In genomic region chr13:76982051-76982450, GRCh38 we compare ENCODE assay signal across 31 cellular contexts. TPM values are rescaled to one million over a fixed set of nuclear protein-coding genes. Genes with fewer than 3 reads are reported as not detected.
"Had no signal": no experiment of that assay in that cellular context is flagged by ENCODE, and none has a peak within 500 bp of the region (broad histone marks: within the 10 kb centered on the region; RNA-seq: fewer than 3 reads in every experiment).

No MANE protein-coding gene starts in this region.

- H3K4me3 ChIP-seq: breast epithelium, coronary artery, K562, Peyer's patch, SJCRH30 had no signal

- H3K27ac ChIP-seq: breast epithelium, coronary artery, Peyer's patch, RWPE1, SJCRH30, WERI-Rb-1 had no signal

- H3K9me3 ChIP-seq: breast epithelium, Peyer's patch, SJCRH30, SK-N-SH had no signal

- H3K27me3 ChIP-seq: breast epithelium, Peyer's patch had no signal

- H3K4me1 ChIP-seq: breast epithelium had no signal

- DNase-seq: activated CD4-positive, alpha-beta memory T cell treated with anti-CD3 and anti-CD28 coated beads, Interleukin-2, amount 10 ng/mL, durations not matched to agents 7 days and 5 days; activated CD4-positive, alpha-beta T cell treated with anti-CD3 and anti-CD28 coated beads for 36 hours; activated CD4-positive, alpha-beta T cell treated with anti-CD3 and anti-CD28 coated beads, Interleukin-2, amount 50 U/mL, for 1 hour; activated gamma-delta T cell treated with Interleukin-2 at 50 U/mL for 16 hours; activated naive CD4-positive, alpha-beta T cell treated with anti-CD3 and anti-CD28 coated beads, Interleukin-2, amount 50 U/mL, for 16 hours; activated T-cell treated with anti-CD3 and anti-CD28 coated beads for 4 hours; activated T-cell treated with anti-CD3 and anti-CD28 coated beads, Interleukin-2, amount 50 U/mL, for 72 hours; aorta; caudate nucleus; Karpas-422; MM.1S; NCI-H1105; NCI-H1436; NCI-H1694 treated with DMSO at 0.1 percent for 48 hours; NCI-H2029 treated with DMSO at 0.1 percent for 48 hours; NCI-H446; NCI-H526; Peyer's patch; Right ventricle myocardium superior; SJCRH30; SK-N-SH; T-helper 1 cell; WERI-Rb-1 had no signal

- H3K36me3 ChIP-seq: breast epithelium, Peyer's patch, SJCRH30, WERI-Rb-1 had no signal

RNA-seq across cellular contexts. Expression of gene ACOD1, which starts 33.7 kb away (rescaled TPM):
- total RNA-seq: activated CD4-positive, alpha-beta memory T cell treated with anti-CD3 and anti-CD28 coated beads, Interleukin-2, amount 10 ng/mL, durations not matched to agents 7 days and 5 days; activated CD4-positive, alpha-beta T cell treated with anti-CD3 and anti-CD28 coated beads for 36 hours; activated CD8-positive, alpha-beta memory T cell treated with anti-CD3 and anti-CD28 coated beads for 36 hours; activated T-cell treated with anti-CD3 and anti-CD28 coated beads, Interleukin-2, amount 50 U/mL, for 72 hours; activated T-helper 2 cell treated with anti-CD3 and anti-CD28 coated beads, Interferon-gamma antibody, Interleukin-2, Interleukin-4, amounts not matched to agents 10 μg/mL and 5 μg/mL and 100 μg/mL, durations not matched to agents 14 hours and 24 hours and 36 hours; aorta; breast epithelium; chondrocyte; K562; Peyer's patch; Right ventricle myocardium superior; SJCRH30; T-helper 2 cell treated with Interferon-gamma antibody and Interleukin-4, amounts not matched to agents 100 ng/mL and 5 ng/mL, for 36 hours had no signal
